9 cellular contexts compared by ENCODE assay signal in the genomic region with DNA sequence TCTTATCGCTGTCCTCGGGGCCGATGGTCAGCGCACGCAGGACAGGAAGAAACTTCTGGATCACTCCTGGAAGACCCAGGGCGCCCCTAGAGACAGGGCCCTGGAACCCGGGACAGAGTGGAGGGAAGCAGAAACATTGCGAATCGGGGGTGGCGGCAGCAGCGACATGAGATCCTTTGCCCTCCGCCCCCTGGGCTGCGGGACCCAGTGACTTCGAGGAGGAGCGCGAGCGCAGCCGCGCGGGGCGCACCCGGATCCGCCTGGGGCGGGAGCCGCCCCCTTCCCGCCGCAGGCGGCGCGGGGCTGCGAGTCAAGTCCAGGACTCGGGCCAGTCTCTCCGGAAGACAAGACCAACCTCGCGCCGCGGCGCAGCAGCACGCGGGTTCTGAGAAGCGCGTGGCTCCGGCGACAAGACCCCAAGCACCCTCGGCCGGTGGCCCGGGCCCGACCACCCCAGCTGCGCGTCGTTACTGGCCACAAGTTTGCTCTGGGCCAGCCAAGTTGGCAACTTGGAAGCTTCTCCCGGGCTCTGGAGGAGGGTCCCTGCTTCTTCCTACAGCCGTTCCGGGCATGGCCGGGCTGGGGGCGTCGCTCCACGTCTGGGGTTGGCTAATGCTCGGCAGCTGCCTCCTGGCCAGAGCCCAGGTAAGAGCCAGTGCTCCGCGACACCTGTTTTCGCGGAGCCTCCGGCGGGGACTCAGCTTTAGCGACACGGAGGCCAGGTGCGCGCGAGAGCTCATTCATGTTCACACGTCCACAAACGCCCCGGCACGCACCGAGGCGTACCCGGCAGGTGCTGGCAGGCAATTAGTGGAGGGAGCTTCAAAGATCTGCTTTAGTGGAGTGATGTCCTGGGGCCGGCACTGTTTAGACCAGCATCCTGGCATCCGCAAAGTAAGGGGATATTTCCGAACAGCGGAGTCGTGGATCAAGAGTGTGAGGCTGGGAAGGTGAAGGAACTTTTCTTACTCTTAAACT. TPM values are rescaled to one million over a fixed set of nuclear protein-coding genes. Genes with fewer than 3 reads are reported as not detected.
DNase-seq lines count a peak whose midpoint lies in the region; ATAC-seq and TF ChIP-seq lines count a peak whose summit lies in the region.
"Had no signal": no experiment of that assay in that cellular context is flagged by ENCODE, and none has a peak within 500 bp of the region (broad histone marks: within the 10 kb centered on the region; RNA-seq: fewer than 3 reads in every experiment).

A gene with protein sequence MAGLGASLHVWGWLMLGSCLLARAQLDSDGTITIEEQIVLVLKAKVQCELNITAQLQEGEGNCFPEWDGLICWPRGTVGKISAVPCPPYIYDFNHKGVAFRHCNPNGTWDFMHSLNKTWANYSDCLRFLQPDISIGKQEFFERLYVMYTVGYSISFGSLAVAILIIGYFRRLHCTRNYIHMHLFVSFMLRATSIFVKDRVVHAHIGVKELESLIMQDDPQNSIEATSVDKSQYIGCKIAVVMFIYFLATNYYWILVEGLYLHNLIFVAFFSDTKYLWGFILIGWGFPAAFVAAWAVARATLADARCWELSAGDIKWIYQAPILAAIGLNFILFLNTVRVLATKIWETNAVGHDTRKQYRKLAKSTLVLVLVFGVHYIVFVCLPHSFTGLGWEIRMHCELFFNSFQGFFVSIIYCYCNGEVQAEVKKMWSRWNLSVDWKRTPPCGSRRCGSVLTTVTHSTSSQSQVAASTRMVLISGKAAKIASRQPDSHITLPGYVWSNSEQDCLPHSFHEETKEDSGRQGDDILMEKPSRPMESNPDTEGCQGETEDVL (plus strand): TSS at position 319 of the 978 bp plus-strand sequence. CDS start 252 bp downstream, at position 571.

- TF ChIP-seq CTCF in LNCaP clone FGC (IDR thresholded peaks at IDR 0.05; ENCODE audit: control insufficient read depth, extremely low read depth, insufficient read depth) (no peak), hepatocyte (IDR thresholded peaks at IDR 0.05; ENCODE audit: poor library complexity) (peak; percentile 2), RWPE1 (conservative IDR thresholded peaks at IDR 0.05; ENCODE audit: low read depth) (no peak)

- H3K4me1 Mint-ChIP-seq in T-helper 17 cell, result peaks cover 7% of the 10 kb centered on the region
- H3K4me1 Mint-ChIP-seq in stimulated activated memory B cell treated with anti-CD40 and anti-IgM and Interleukin-4, amounts not matched to agents 10 μg/mL and 1 μg/mL and 100 μg/mL, for 72 hours, result peaks cover 16% of the 10 kb centered on the region

- peak within 1 kb of the TSS; percentile 96 for H3K4me2 ChIP-seq in hepatocyte

- H3K4me3 Mint-ChIP-seq in T-helper 17 cell, result peak within 1 kb of the TSS; percentile 53
- peak within 1 kb of the TSS; percentile 54 for H3K4me3 Mint-ChIP-seq in stimulated activated memory B cell treated with anti-CD40 and anti-IgM and Interleukin-4, amounts not matched to agents 10 μg/mL and 1 μg/mL and 100 μg/mL, for 72 hours

- ATAC-seq in T-helper 17 cell, result no peak
- no peak for ATAC-seq in stimulated activated memory B cell treated with anti-CD40 and anti-IgM and Interleukin-4, amounts not matched to agents 10 μg/mL and 1 μg/mL and 100 μg/mL, for 72 hours
- no peak for ATAC-seq in HG03175 (IDR thresholded peaks at IDR 0.05; ENCODE audit: unreplicated experiment)
- ATAC-seq: HCT116, mucosa of descending colon had no signal

- peaks cover 3% of the 10 kb centered on the region for H3K36me3 Mint-ChIP-seq in T-helper 17 cell (ENCODE audit: low read depth)
- no peaks in the 10 kb centered on the region for H3K36me3 Mint-ChIP-seq in stimulated activated memory B cell treated with anti-CD40 and anti-IgM and Interleukin-4, amounts not matched to agents 10 μg/mL and 1 μg/mL and 100 μg/mL, for 72 hours

- peaks cover 88% of the 10 kb centered on the region for H3K27me3 Mint-ChIP-seq in T-helper 17 cell
- peaks cover 93% of the 10 kb centered on the region for H3K27me3 Mint-ChIP-seq in stimulated activated memory B cell treated with anti-CD40 and anti-IgM and Interleukin-4, amounts not matched to agents 10 μg/mL and 1 μg/mL and 100 μg/mL, for 72 hours

- DNase-seq in LNCaP clone FGC (ENCODE audit: low read depth), result no peak
- DNase-seq in T-helper 17 cell, result no peak
- DNase-seq in hepatocyte (ENCODE audit: low spot score), result peak; percentile 37
- DNase-seq in RWPE1 (ENCODE audit: low spot score), result no peak
- DNase-seq in globus pallidus (ENCODE audit: low spot score), result no peak

- no peaks in the 10 kb centered on the region for H3K9me3 Mint-ChIP-seq in stimulated activated memory B cell treated with anti-CD40 and anti-IgM and Interleukin-4, amounts not matched to agents 10 μg/mL and 1 μg/mL and 100 μg/mL, for 72 hours

- H3K27ac ChIP-seq in hepatocyte (no peak within 1 kb of the TSS), RWPE1 (no peak within 1 kb of the TSS)

- no peaks in the 10 kb centered on the region for H3K36me3 ChIP-seq in hepatocyte (replicated peaks; ENCODE audit: insufficient read depth, low read depth)

- H3K9me2 ChIP-seq in hepatocyte (replicated peaks; ENCODE audit: insufficient read depth), result no peaks in the 10 kb centered on the region

- POLR2A ChIA-PET in RWPE1 (lab: Yijun Ruan, JAX; ENCODE audit: low non-redundant PET), result no interaction called here

- no peaks in the 10 kb centered on the region for H4K20me1 ChIP-seq in hepatocyte (ENCODE audit: insufficient read depth, poor library complexity, severe bottlenecking)

- H3K4me3 ChIP-seq in LNCaP clone FGC (ENCODE audit: low read depth, low read length) (peak within 1 kb of the TSS; percentile 36), hepatocyte (peak within 1 kb of the TSS; percentile 28)
- H3K4me3 ChIP-seq: mucosa of descending colon had no signal

- H3K27ac Mint-ChIP-seq in T-helper 17 cell, result no peak within 1 kb of the TSS
- H3K27ac Mint-ChIP-seq in stimulated activated memory B cell treated with anti-CD40 and anti-IgM and Interleukin-4, amounts not matched to agents 10 μg/mL and 1 μg/mL and 100 μg/mL, for 72 hours, result no peak within 1 kb of the TSS

- peaks cover 58% of the 10 kb centered on the region for H3K27me3 ChIP-seq in hepatocyte

- no peaks in the 10 kb centered on the region for H3K79me2 ChIP-seq in hepatocyte

- whole genome bisulfite sequencing in hepatocyte (ENCODE audit: low lambda C conversion rate, missing lambda C conversion rate), result 12% methylated on average over 77 of the region's 82 CpGs

- CTCF ChIA-PET in RWPE1 (lab: Yijun Ruan, JAX), result interaction anchor here (0.6 to 1.4 kb wide), 14 partner anchors 9 to 1172 kb away, joined by 3 to 7 read pairs (median 4); no protein-coding TSS in a partner anchor

- H2AFZ ChIP-seq in hepatocyte, result peak within 1 kb of the TSS; percentile 73

- H3K9me3 ChIP-seq in T-helper 17 cell (ENCODE audit: control insufficient read depth, low read length, poor library complexity, severe bottlenecking), result no peaks in the 10 kb centered on the region
- no peaks in the 10 kb centered on the region for H3K9me3 ChIP-seq in hepatocyte (ENCODE audit: low read depth)
- H3K9me3 ChIP-seq: mucosa of descending colon had no signal

- H3K4me1 ChIP-seq in hepatocyte (ENCODE audit: insufficient read depth), result peaks cover 13% of the 10 kb centered on the region

RNA-seq across cellular contexts. Expression of the gene that starts here (rescaled TPM):
- under 1 TPM in 1 of 2 donors, not detected in 1; 0.27 TPM for total RNA-seq in T-helper 17 cell
- not detected in 2 replicates for total RNA-seq in hepatocyte
- polyA plus RNA-seq in hepatocyte, result 0.30 TPM in 1 of 2 replicates, not detected in the other

Comparison
In these comparisons a context has a peak if more than half of its experiments do, and no peak if none do; other contexts are left out.
1. Peak in DNase-seq, H3K4me3 ChIP-seq and H3K4me2 ChIP-seq in hepatocyte; RNA of the gene not detected or under 1 TPM.